ENCODE assay signal across 9 cellular contexts in the genomic region with DNA sequence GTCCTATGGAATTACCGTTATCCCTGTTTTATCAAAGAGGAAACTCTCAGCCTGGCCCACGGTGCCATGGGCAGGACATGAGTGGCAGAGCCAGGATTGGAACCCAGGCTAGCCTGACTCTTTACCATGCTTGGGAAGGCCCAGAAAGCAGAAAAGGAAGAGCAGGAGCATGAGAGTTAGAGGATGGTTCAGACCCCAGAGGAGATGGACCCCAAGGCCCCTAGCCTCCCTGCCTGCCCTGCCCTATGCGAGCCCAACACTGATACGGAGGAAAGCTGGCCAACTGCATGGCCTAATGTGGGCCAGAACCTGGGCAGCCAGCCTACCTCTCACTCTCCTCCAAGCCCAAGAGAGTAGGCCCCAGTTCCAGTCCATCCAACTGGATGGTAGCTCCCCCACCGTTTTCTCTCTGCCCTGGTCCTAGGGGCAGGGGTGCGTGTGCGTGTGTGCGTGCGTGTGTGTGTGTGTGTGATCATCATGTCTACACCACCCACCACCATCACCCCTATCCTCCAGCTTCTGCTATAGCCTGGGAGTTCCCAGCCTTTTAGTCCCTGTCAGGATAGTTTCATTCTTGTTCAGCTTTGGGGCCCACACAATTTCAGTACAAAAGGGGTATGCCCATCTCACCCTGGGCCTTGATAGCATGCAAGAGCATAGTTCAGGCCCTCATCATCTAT. TPM values are rescaled to one million over a fixed set of nuclear protein-coding genes. Genes with fewer than 3 reads are reported as not detected.
DNase-seq lines count a peak whose midpoint lies in the region; FAIRE-seq and TF ChIP-seq lines count a peak whose summit lies in the region.
"Had no signal": no experiment of that assay in that cellular context is flagged by ENCODE, and none has a peak within 500 bp of the region (broad histone marks: within the 10 kb centered on the region; RNA-seq: fewer than 3 reads in every experiment).

No MANE protein-coding gene starts in this region.

- intact Hi-C loops in testis (cut with DNase I; ENCODE audit: low total_unique reads) (loop anchor here (5.0 kb wide), 1 partner anchor 40 kb away; no protein-coding TSS in a partner anchor), prostate gland (cut with DNase I) (loop anchor here (1.0 to 5.0 kb wide), 2 partner anchors 33 to 115 kb away; partner anchors contain the start of gene PMF1)

- TF ChIP-seq CTCF in RWPE1 (conservative IDR thresholded peaks at IDR 0.05; ENCODE audit: low read depth) (no peak), testis (IDR thresholded peaks at IDR 0.05) (no peak), prostate gland (IDR thresholded peaks at IDR 0.05) (no peak)

- peak overlapping the region; percentile 77 for H3K27ac ChIP-seq in RWPE1
- H3K27ac ChIP-seq in testis = no peak overlapping the region
- no peak overlapping the region for H3K27ac ChIP-seq in prostate gland

- WGBS in testis, 2 donors = 86 to 88% methylated on average over 4 to 9 of the region's 9 CpGs
- 86% methylated on average over 9 of the region's 9 CpGs for WGBS in prostate gland

- DNase-seq in GM18507 (ENCODE audit: extremely low spot score, insufficient read length, low read depth) (no peak), RWPE1 (ENCODE audit: low spot score) (no peak), epidermal melanocyte (ENCODE audit: insufficient read length, low spot score) (peak; percentile 0), testis (no peak), HPDE6-E6E7 (ENCODE audit: extremely low spot score) (no peak), prostate gland (ENCODE audit: low spot score) (no peak)
- DNase-seq in stimulated activated CD8-positive, alpha-beta memory T cell treated with anti-CD3 and anti-CD28 coated beads, Interleukin-4, amount 100 ng/mL, for 48 hours = peak; percentile 74
- DNase-seq: NCI-H1694 treated with DMSO at 0.1 percent for 48 hours had no signal

- no peaks in the 10 kb centered on the region for H3K36me3 ChIP-seq in testis (ENCODE audit: low read depth, missing control alignments)
- H3K36me3 ChIP-seq in prostate gland = no peaks in the 10 kb centered on the region

- TF ChIP-seq POLR2A in testis (IDR thresholded peaks at IDR 0.05) (no peak), prostate gland (IDR thresholded peaks at IDR 0.05) (no peak)

- H3K9me3 ChIP-seq in testis = no peaks in the 10 kb centered on the region
- no peaks in the 10 kb centered on the region for H3K9me3 ChIP-seq in prostate gland

- H3K4me3 ChIP-seq in testis (no peak overlapping the region), prostate gland (no peak overlapping the region)

- peak; percentile 71 for FAIRE-seq in GM18507 (lab: Jason Lieb, UNC)
- FAIRE-seq: endometrium had no signal

- CTCF ChIA-PET in RWPE1 (lab: Yijun Ruan, JAX) = interaction anchor here (0.8 to 3.1 kb wide), 12 partner anchors 9 to 129 kb away, joined by 3 to 57 read pairs (median 6); partner anchors contain the start of gene LMNA

- no peaks in the 10 kb centered on the region for H3K27me3 ChIP-seq in testis
- no peaks in the 10 kb centered on the region for H3K27me3 ChIP-seq in prostate gland (replicated peaks; ENCODE audit: insufficient read depth)

- POLR2A ChIA-PET in RWPE1 (lab: Yijun Ruan, JAX; ENCODE audit: low non-redundant PET) = interaction anchor here (1.8 kb wide), 1 partner anchor 32 kb away, joined by 5 read pairs; no protein-coding TSS in a partner anchor

- H3K4me1 ChIP-seq in testis (peaks cover 22% of the 10 kb centered on the region), prostate gland (replicated peaks) (no peaks in the 10 kb centered on the region)

RNA-seq across cellular contexts. Expression of gene MEX3A, which starts 15.4 kb away (rescaled TPM):
- total RNA-seq in testis (1 to 10 TPM; 2.4 to 3.0 TPM), prostate gland (1 to 10 TPM; 3.3 to 5.7 TPM)
- polyA plus RNA-seq in testis (ENCODE audit: insufficient read depth, low read depth, low replicate concordance) = 0.87 TPM

RNA-seq across cellular contexts. Expression of gene LMNA, which starts 16.9 kb away (rescaled TPM):
- total RNA-seq in testis (100 to 1,000 TPM; 162 to 219 TPM), prostate gland (100 to 1,000 TPM; 227 to 265 TPM)
- polyA plus RNA-seq in testis (ENCODE audit: insufficient read depth, low read depth, low replicate concordance) = 189 TPM

RNA-seq across cellular contexts. Expression of gene RAB25, which starts 36.7 kb away (rescaled TPM):
- total RNA-seq in testis (1 to 10 TPM; 1.2 to 2.0 TPM), prostate gland (100 to 1,000 TPM in 1 of 2 donors, 10 to 100 TPM in 1; 33.5 to 100 TPM)
- polyA plus RNA-seq in testis (ENCODE audit: insufficient read depth, low read depth, low replicate concordance) = 2.1 TPM

RNA-seq across cellular contexts. Expression of gene LAMTOR2, which starts 43.1 kb away (rescaled TPM):
- total RNA-seq in testis (10 to 100 TPM; 47.6 to 50.4 TPM), prostate gland (10 to 100 TPM; 48.0 to 91.4 TPM)
- polyA plus RNA-seq in testis (ENCODE audit: insufficient read depth, low read depth, low replicate concordance) = 55.5 TPM

RNA-seq across cellular contexts. Expression of gene UBQLN4, which starts 44.0 kb away (rescaled TPM):
- 10 to 100 TPM; 41.0 to 42.7 TPM for total RNA-seq in testis
- 34.4 TPM for polyA plus RNA-seq in testis (ENCODE audit: insufficient read depth, low read depth, low replicate concordance)
- 10 to 100 TPM; 27.0 to 43.6 TPM for total RNA-seq in prostate gland

Comparison
In these comparisons a context has a peak if more than half of its experiments do, and no peak if none do; other contexts are left out.
1. DNase-seq: peak in epidermal melanocyte (single experiment) and stimulated activated CD8-positive, alpha-beta memory T cell treated with anti-CD3 and anti-CD28 coated beads, Interleukin-4, amount 100 ng/mL, for 48 hours (single experiment); none in GM18507 (single experiment), RWPE1 (single experiment), testis (single experiment), HPDE6-E6E7 (single experiment) and prostate gland (single experiment).
2. RNA of gene RAB25, which starts 36.7 kb away (total RNA-seq): 33.5 to 100 TPM in prostate gland; 1.2 to 2.0 TPM in testis; every median in the first group is over 10 times any median in the second.